14 cellular contexts compared by ENCODE assay signal in genomic region chr11:132114743-132115142, GRCh38.
"Had no signal": no experiment of that assay in that cellular context is flagged by ENCODE, and none has a peak within 500 bp of the region (broad histone marks: within the 10 kb centered on the region; RNA-seq: fewer than 3 reads in every experiment).

No MANE protein-coding gene starts in this region.

- H3K79me2 ChIP-seq: hepatocyte had no signal

- H3K27ac Mint-ChIP-seq: mesothelial cell of epicardium; natural killer cell treated with Interleukin-12 subunit alpha and Interleukin-12 subunit beta and Interleukin-15 and Interleukin-18, amount 100 ng/mL, for 72 hours; type B pancreatic cell had no signal

- H3K27me3 Mint-ChIP-seq: natural killer cell treated with Interleukin-12 subunit alpha and Interleukin-12 subunit beta and Interleukin-15 and Interleukin-18, amount 100 ng/mL, for 72 hours had no signal

- FAIRE-seq: small intestine, urothelium cell line had no signal

- H3K9me3 ChIP-seq: colonic mucosa, esophagus squamous epithelium, gastroesophageal sphincter, stomach had no signal

- H3K36me3 Mint-ChIP-seq: mesothelial cell of epicardium; natural killer cell treated with Interleukin-12 subunit alpha and Interleukin-12 subunit beta and Interleukin-15 and Interleukin-18, amount 100 ng/mL, for 72 hours; type B pancreatic cell had no signal

- ATAC-seq: gastroesophageal sphincter; natural killer cell treated with Interleukin-12 subunit alpha and Interleukin-12 subunit beta and Interleukin-15 and Interleukin-18, amount 100 ng/mL, for 72 hours; sciatic nerve had no signal

- H3K27me3 ChIP-seq: colonic mucosa, esophagus squamous epithelium, gastroesophageal sphincter had no signal

- H3K27ac ChIP-seq: colonic mucosa, esophagus squamous epithelium, hepatocyte, stomach had no signal

- H3K4me3 Mint-ChIP-seq: mesothelial cell of epicardium; natural killer cell treated with Interleukin-12 subunit alpha and Interleukin-12 subunit beta and Interleukin-15 and Interleukin-18, amount 100 ng/mL, for 72 hours; type B pancreatic cell had no signal

- H3K9me3 Mint-ChIP-seq: mesothelial cell of epicardium, type B pancreatic cell had no signal

- H3K4me3 ChIP-seq: colonic mucosa, esophagus squamous epithelium, gastroesophageal sphincter, hepatocyte, stomach had no signal

- DNase-seq: colonic mucosa; esophagus squamous epithelium; mammary epithelial cell; stimulated activated CD4-positive, alpha-beta T cell treated with anti-CD3 and anti-CD28 coated beads, Interleukin-12 subunit alpha, Interleukin-12 subunit beta, amount 100 ng/mL, for 4 hours; stimulated activated naive CD4-positive, alpha-beta T cell had no signal

- H3K4me1 ChIP-seq: colonic mucosa, esophagus squamous epithelium, stomach had no signal

- H3K4me1 Mint-ChIP-seq: mesothelial cell of epicardium had no signal

- H3K4me2 ChIP-seq: hepatocyte had no signal

- H3K36me3 ChIP-seq: colonic mucosa, esophagus squamous epithelium, gastroesophageal sphincter, stomach had no signal

- H2AFZ ChIP-seq: hepatocyte had no signal
